25 cellular contexts compared by ENCODE assay signal in genomic region chr2:41136966-41137494, GRCh38.
DNase-seq lines count a peak whose midpoint lies in the region; ATAC-seq, FAIRE-seq and TF ChIP-seq lines count a peak whose summit lies in the region.
"Had no signal": no experiment of that assay in that cellular context is flagged by ENCODE, and none has a peak within 500 bp of the region (broad histone marks: within the 10 kb centered on the region; RNA-seq: fewer than 3 reads in every experiment).

No MANE protein-coding gene starts in this region.

- TF ChIP-seq POLR2A in GM12891 (IDR thresholded peaks at IDR 0.05; ENCODE audit: low read depth, low read length), result no peak

- no TSS peak for BruUV-seq in PC-9 (replicated peaks; lab: Mats Ljungman, UMichigan)

- peak; percentile 7 for DNase-seq in M059J (ENCODE audit: low read depth)
- peak; percentile 41 for DNase-seq in astrocyte of the spinal cord (ENCODE audit: low read depth, low spot score)
- DNase-seq in fibroblast of villous mesenchyme (ENCODE audit: low read depth), result peak; percentile 15
- no peak for DNase-seq in PC-9
- DNase-seq in GM12891 (ENCODE audit: insufficient read length, low spot score), result no peak
- DNase-seq in T-helper 2 cell treated with Interferon-gamma antibody and Interleukin-4, amounts not matched to agents 5 μg/mL and 100 μg/mL, for 36 hours (ENCODE audit: low spot score), result no peak
- DNase-seq: activated CD4-positive, alpha-beta memory T cell treated with anti-CD3 and anti-CD28 coated beads, Interleukin-2, amount 10 ng/mL, durations not matched to agents 7 days and 5 days; activated gamma-delta T cell; erythroblast; H7; kidney glomerular epithelial cell; NCI-H1436 treated with DMSO at 0.1 percent for 48 hours; NCI-H526; stimulated activated naive CD4-positive, alpha-beta T cell; T1000 had no signal

- H2AFZ ChIP-seq in PC-9, result no peak overlapping the region
- H2AFZ ChIP-seq: neural progenitor cell had no signal

- H3K4me2 ChIP-seq in PC-9, result no peak overlapping the region
- H3K4me2 ChIP-seq: neural progenitor cell had no signal

- CTCF ChIA-PET in PC-9 (lab: Charles Lee), result no interaction called here

- H3K27ac Mint-ChIP-seq in T-helper 2 cell treated with Interferon-gamma antibody and Interleukin-4, amounts not matched to agents 5 μg/mL and 100 μg/mL, for 36 hours, result no peak overlapping the region
- H3K27ac Mint-ChIP-seq: activated CD4-positive, alpha-beta memory T cell treated with anti-CD3 and anti-CD28 coated beads, Interleukin-2, amount 10 ng/mL, durations not matched to agents 7 days and 5 days; B cell; neural progenitor cell had no signal

- H3K9me3 ChIP-seq in PC-9 (ENCODE audit: insufficient read depth, low read depth), result no peaks in the 10 kb centered on the region
- H3K9me3 ChIP-seq: adrenal gland, prostate gland had no signal

- no peak for FAIRE-seq in GM12891 (lab: Jason Lieb, UNC)

- intact Hi-C loops in PC-9 (cut with micrococcal nuclease; ENCODE audit: unreplicated experiment), result no loop called here

- no peaks in the 10 kb centered on the region for H4K20me1 ChIP-seq in PC-9 (ENCODE audit: insufficient read depth)

- no peak for ATAC-seq in GM18873 (IDR thresholded peaks at IDR 0.05; ENCODE audit: low FRiP score, unreplicated experiment)

- TF ChIP-seq CTCF in astrocyte of the spinal cord (IDR thresholded peaks at IDR 0.05; ENCODE audit: low read depth, low read length), result no peak
- no peak for TF ChIP-seq CTCF in fibroblast of villous mesenchyme (IDR thresholded peaks at IDR 0.05; ENCODE audit: insufficient read depth, low read depth, low read length)
- TF ChIP-seq CTCF in PC-9 (conservative IDR thresholded peaks at IDR 0.05), result no peak

- H3K9me3 Mint-ChIP-seq in T-helper 2 cell treated with Interferon-gamma antibody and Interleukin-4, amounts not matched to agents 5 μg/mL and 100 μg/mL, for 36 hours, result no peaks in the 10 kb centered on the region
- H3K9me3 Mint-ChIP-seq: neural progenitor cell had no signal

- no peaks in the 10 kb centered on the region for H3K27me3 Mint-ChIP-seq in T-helper 2 cell treated with Interferon-gamma antibody and Interleukin-4, amounts not matched to agents 5 μg/mL and 100 μg/mL, for 36 hours (ENCODE audit: low read depth)
- H3K27me3 Mint-ChIP-seq: activated CD4-positive, alpha-beta memory T cell treated with anti-CD3 and anti-CD28 coated beads, Interleukin-2, amount 10 ng/mL, durations not matched to agents 7 days and 5 days; B cell had no signal

- no peaks in the 10 kb centered on the region for H3K9me2 ChIP-seq in PC-9 (ENCODE audit: insufficient read depth)

- in situ Hi-C loops in astrocyte of the spinal cord (cut with HindIII; ENCODE audit: low sequenced_read_pairs), result no loop called here

- POLR2A ChIA-PET in PC-9 (lab: Charles Lee; ENCODE audit: unreplicated experiment), result no interaction called here

- no peak overlapping the region for H3K4me3 Mint-ChIP-seq in T-helper 2 cell treated with Interferon-gamma antibody and Interleukin-4, amounts not matched to agents 5 μg/mL and 100 μg/mL, for 36 hours
- H3K4me3 Mint-ChIP-seq: activated CD4-positive, alpha-beta memory T cell treated with anti-CD3 and anti-CD28 coated beads, Interleukin-2, amount 10 ng/mL, durations not matched to agents 7 days and 5 days; B cell; neural progenitor cell had no signal

- H3K4me3 ChIP-seq in astrocyte of the spinal cord (ENCODE audit: low read depth, low read length), result no peak overlapping the region
- H3K4me3 ChIP-seq in fibroblast of villous mesenchyme (ENCODE audit: low read depth, low read length), result no peak overlapping the region
- H3K4me3 ChIP-seq in PC-9, result no peak overlapping the region
- H3K4me3 ChIP-seq: lung, neural progenitor cell, prostate gland, SK-N-MC, skin epidermis had no signal

- H3K27me3 ChIP-seq in PC-9 (ENCODE audit: insufficient read depth, low read depth), result no peaks in the 10 kb centered on the region
- H3K27me3 ChIP-seq: adrenal gland, neural progenitor cell had no signal

- H3K4me1 Mint-ChIP-seq in T-helper 2 cell treated with Interferon-gamma antibody and Interleukin-4, amounts not matched to agents 5 μg/mL and 100 μg/mL, for 36 hours (ENCODE audit: low read depth), result no peaks in the 10 kb centered on the region
- H3K4me1 Mint-ChIP-seq: activated CD4-positive, alpha-beta memory T cell treated with anti-CD3 and anti-CD28 coated beads, Interleukin-2, amount 10 ng/mL, durations not matched to agents 7 days and 5 days; B cell had no signal

- H3K79me2 ChIP-seq in PC-9 (ENCODE audit: low read depth), result no peaks in the 10 kb centered on the region

- H3F3A ChIP-seq in PC-9 (ENCODE audit: insufficient read depth, low read depth), result no peaks in the 10 kb centered on the region

- H3K36me3 Mint-ChIP-seq in T-helper 2 cell treated with Interferon-gamma antibody and Interleukin-4, amounts not matched to agents 5 μg/mL and 100 μg/mL, for 36 hours (ENCODE audit: low read depth), result no peaks in the 10 kb centered on the region
- H3K36me3 Mint-ChIP-seq: neural progenitor cell had no signal

- H3K4me1 ChIP-seq in PC-9 (replicated peaks; ENCODE audit: insufficient read depth), result no peaks in the 10 kb centered on the region
- H3K4me1 ChIP-seq: neural progenitor cell, prostate gland had no signal

- H3K36me3 ChIP-seq in PC-9 (ENCODE audit: low read depth), result no peaks in the 10 kb centered on the region
- H3K36me3 ChIP-seq: adrenal gland, neural progenitor cell, prostate gland had no signal

- no peak overlapping the region for H3K27ac ChIP-seq in PC-9
- H3K27ac ChIP-seq: adrenal gland, HL-60, neural progenitor cell, prostate gland, RWPE1, SK-N-MC, skin epidermis had no signal

TF ChIP-seq in GM12891, 5 proteins besides CTCF, POLR2A, EP300 and RAD21:
- TF ChIP-seq PAX5 (IDR thresholded peaks at IDR 0.05; ENCODE audit: insufficient read depth, low read length, severe bottlenecking), result no peak
- no peak for TF ChIP-seq SPI1 (IDR thresholded peaks at IDR 0.05; ENCODE audit: low read depth, low read length)
- no peak for TF ChIP-seq POLR2AphosphoS5 (IDR thresholded peaks at IDR 0.05; ENCODE audit: low read depth, low read length)
- no peak for TF ChIP-seq POU2F2 (IDR thresholded peaks at IDR 0.05; ENCODE audit: low read depth, low read length)
- no peak for TF ChIP-seq TAF1 (IDR thresholded peaks at IDR 0.05; ENCODE audit: low read depth, low read length)

Comparison
In these comparisons a context has a peak if more than half of its experiments do, and no peak if none do; other contexts are left out.
1. DNase-seq: peak in M059J (single experiment), astrocyte of the spinal cord (single experiment) and fibroblast of villous mesenchyme (single experiment); none in PC-9 (0 of 2), GM12891 (single experiment) and T-helper 2 cell treated with Interferon-gamma antibody and Interleukin-4, amounts not matched to agents 5 μg/mL and 100 μg/mL, for 36 hours (single experiment).